In the genomic region with DNA sequence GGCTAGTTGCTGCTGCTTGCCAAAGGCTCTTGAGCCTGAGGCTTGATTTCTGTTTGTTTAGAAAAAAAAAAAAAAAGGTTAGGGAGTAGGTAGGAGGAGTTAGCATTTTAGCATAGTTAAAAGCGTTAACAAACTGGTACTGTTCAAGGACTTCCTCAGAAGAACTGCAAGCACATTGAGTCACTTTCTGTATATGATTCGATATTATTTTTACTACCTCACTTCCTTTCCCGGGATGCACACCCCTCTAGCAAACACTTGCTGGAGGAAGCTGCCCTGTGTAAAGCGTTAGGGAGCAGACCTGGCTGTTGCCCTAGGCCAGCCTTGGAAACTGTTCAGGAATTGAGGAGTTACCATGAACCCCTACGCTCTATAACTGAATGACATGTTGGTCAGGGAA, we compare ENCODE assay signal across 11 cellular contexts. TPM values are rescaled to one million over a fixed set of nuclear protein-coding genes. Genes with fewer than 3 reads are reported as not detected.
A peak's percentile ranks its signal among the peaks of the same experiment; 100 is the strongest.
DNase-seq lines count a peak whose midpoint lies in the region; ATAC-seq, FAIRE-seq and TF ChIP-seq lines count a peak whose summit lies in the region.
"Had no signal": no experiment of that assay in that cellular context is flagged by ENCODE, and none has a peak within 500 bp of the region (broad histone marks: within the 10 kb centered on the region; RNA-seq: fewer than 3 reads in every experiment).

No MANE protein-coding gene starts in this region.

- H3K9me3 Mint-ChIP-seq in activated naive CD4-positive, alpha-beta T cell treated with anti-CD3 and anti-CD28 coated beads, Interleukin-2, amount 50 U/mL, for 72 hours, result no peaks in the 10 kb centered on the region
- H3K9me3 Mint-ChIP-seq: central memory CD8-positive, alpha-beta T cell had no signal

- H3K27me3 ChIP-seq in K562 (ENCODE audit: control insufficient read depth in 2 of 2, insufficient read depth in 2 of 2, low read length in 2 of 2), result no peaks in the 10 kb centered on the region
- H3K27me3 ChIP-seq in stomach, result no peaks in the 10 kb centered on the region
- no peaks in the 10 kb centered on the region for H3K27me3 ChIP-seq in sigmoid colon
- H3K27me3 ChIP-seq in testis, result no peaks in the 10 kb centered on the region
- H3K27me3 ChIP-seq: BLaER1 had no signal

- no peaks in the 10 kb centered on the region for H3K36me3 Mint-ChIP-seq in activated naive CD4-positive, alpha-beta T cell treated with anti-CD3 and anti-CD28 coated beads, Interleukin-2, amount 50 U/mL, for 72 hours

- TF ChIP-seq CTCF in LNCaP clone FGC (IDR thresholded peaks at IDR 0.05; ENCODE audit: control insufficient read depth, extremely low read depth, insufficient read depth), result no peak
- TF ChIP-seq CTCF in K562 (IDR thresholded peaks at IDR 0.05 in 2 of 3, conservative IDR thresholded peaks at IDR 0.05 in 1 of 3; ENCODE audit: insufficient read depth in 2 of 3, low read depth in 1 of 3, low read length in 3 of 3), result no peak
- no peak for TF ChIP-seq CTCF in stomach (IDR thresholded peaks at IDR 0.05)
- TF ChIP-seq CTCF in sigmoid colon (IDR thresholded peaks at IDR 0.05), result no peak
- no peak for TF ChIP-seq CTCF in testis (IDR thresholded peaks at IDR 0.05)

- H3K27ac ChIP-seq in K562 (ENCODE audit: extremely low read depth, low read depth, low read length), result no peak overlapping the region
- peak overlapping the region in 3 of 5 donors; percentile 7 to 61 (median 43) for H3K27ac ChIP-seq in stomach
- no peak overlapping the region for H3K27ac ChIP-seq in sigmoid colon
- H3K27ac ChIP-seq in testis, result no peak overlapping the region
- H3K27ac ChIP-seq: BLaER1 had no signal

- in situ Hi-C loops in K562 (cut with MboI), result no loop called here

- no peak for FAIRE-seq in K562 (lab: Jason Lieb, UNC)

- WGBS in K562 (ENCODE audit: insufficient coverage, low coverage, missing lambda C conversion rate), result 37% methylated on average over 5 of the region's 5 CpGs
- WGBS in stomach, 5 donors, result 27 to 52% (median 39%) methylated on average over 5 of the region's 5 CpGs
- WGBS in sigmoid colon, 2 donors, result 11 to 63% methylated on average over 5 of the region's 5 CpGs
- 59 to 69% methylated on average over 5 of the region's 5 CpGs for WGBS in testis, 2 donors

- CTCF ChIA-PET in K562 (lab: Yijun Ruan, JAX; ENCODE audit: low intra/inter-chr PET ratio), result no interaction called here

- H3K9me3 ChIP-seq in K562 (replicated peaks; ENCODE audit: control insufficient read depth, insufficient read depth, low read depth, low read length), result no peaks in the 10 kb centered on the region
- no peaks in the 10 kb centered on the region for H3K9me3 ChIP-seq in stomach
- H3K9me3 ChIP-seq in sigmoid colon, result no peaks in the 10 kb centered on the region
- no peaks in the 10 kb centered on the region for H3K9me3 ChIP-seq in testis
- H3K9me3 ChIP-seq: BLaER1 had no signal

- peak in 1 of 2 donors; percentile 37 for DNase-seq in activated naive CD4-positive, alpha-beta T cell treated with anti-CD3 and anti-CD28 coated beads, Interleukin-2, amount 50 U/mL, for 72 hours (ENCODE audit: low spot score in 2 of 2)
- no peak for DNase-seq in activated naive CD4-positive, alpha-beta T cell (lab: John Stamatoyannopoulos, UW)
- peak; percentile 62 for DNase-seq in LNCaP clone FGC (ENCODE audit: low read depth)
- DNase-seq in K562 (ENCODE audit: extremely low read depth in 1 of 4, low spot score in 3 of 4), result no peak
- no peak for DNase-seq in stomach
- no peak for DNase-seq in sigmoid colon
- DNase-seq in testis, result no peak
- DNase-seq: glutamatergic neuron had no signal

- H3K36me3 ChIP-seq in K562 (ENCODE audit: control insufficient read depth, insufficient read depth, low read length) (no peaks in the 10 kb centered on the region), stomach (no peaks in the 10 kb centered on the region), sigmoid colon (no peaks in the 10 kb centered on the region), testis (ENCODE audit: low read depth, missing control alignments) (no peaks in the 10 kb centered on the region)
- H3K36me3 ChIP-seq: BLaER1 had no signal

- POLR2A ChIA-PET in K562 (lab: Yijun Ruan, JAX), result no interaction called here

- TF ChIP-seq RAD21 in K562 (CRISPR knock-in tag; conservative IDR thresholded peaks at IDR 0.05 in 1 of 2, IDR thresholded peaks at IDR 0.05 in 1 of 2), result no peak

- TF ChIP-seq EP300 in K562 (IDR thresholded peaks at IDR 0.05; ENCODE audit: low read length) (no peak), stomach (IDR thresholded peaks at IDR 0.05) (no peak), sigmoid colon (IDR thresholded peaks at IDR 0.05) (no peak)

- H2AFZ ChIP-seq in K562 (ENCODE audit: low read depth, low read length), result peak overlapping the region; percentile 37; the same call in 1 of the 2 replicates

- no TSS peak for BruUV-seq in K562 (replicated peaks; lab: Mats Ljungman, UMichigan)

- no peak overlapping the region for H3K4me2 ChIP-seq in K562 (ENCODE audit: insufficient read depth, low read length)
- H3K4me2 ChIP-seq: BLaER1 had no signal

- no peak for TF ChIP-seq POLR2A in K562 (conservative IDR thresholded peaks at IDR 0.05)
- no peak for TF ChIP-seq POLR2A in stomach (IDR thresholded peaks at IDR 0.05)
- no peak for TF ChIP-seq POLR2A in sigmoid colon (IDR thresholded peaks at IDR 0.05)
- TF ChIP-seq POLR2A in testis (IDR thresholded peaks at IDR 0.05), result no peak

- H3K79me2 ChIP-seq in K562 (ENCODE audit: control insufficient read depth, insufficient read depth, low read length), result no peaks in the 10 kb centered on the region

- peak overlapping the region in 1 of 2 donors; percentile 67 for H3K27ac Mint-ChIP-seq in activated naive CD4-positive, alpha-beta T cell treated with anti-CD3 and anti-CD28 coated beads, Interleukin-2, amount 50 U/mL, for 72 hours

- no peaks in the 10 kb centered on the region for H3K4me1 ChIP-seq in K562 (replicated peaks in 1 of 2; ENCODE audit: control insufficient read depth in 2 of 2, insufficient read depth in 2 of 2, low read length in 2 of 2)
- peaks cover 0 to 5% (median 0%) of the 10 kb centered on the region in 4 donors for H3K4me1 ChIP-seq in stomach
- no peaks in the 10 kb centered on the region for H3K4me1 ChIP-seq in sigmoid colon
- H3K4me1 ChIP-seq in testis, result no peaks in the 10 kb centered on the region
- H3K4me1 ChIP-seq: BLaER1 had no signal

- intact Hi-C loops in K562 (cut with micrococcal nuclease) (no loop called here), stomach (cut with DNase I; ENCODE audit: low total_unique reads) (no loop called here), sigmoid colon (cut with DNase I) (no loop called here), testis (cut with DNase I; ENCODE audit: low total_unique reads) (no loop called here)

- H3K9me1 ChIP-seq in K562 (ENCODE audit: control insufficient read depth, insufficient read depth, low read length), result no peaks in the 10 kb centered on the region

- H4K20me1 ChIP-seq in K562 (replicated peaks; ENCODE audit: control insufficient read depth, insufficient read depth, low read length), result no peaks in the 10 kb centered on the region
- H4K20me1 ChIP-seq: BLaER1 had no signal

- H3K4me3 ChIP-seq in LNCaP clone FGC (ENCODE audit: low read depth, low read length), result no peak overlapping the region
- no peak overlapping the region for H3K4me3 ChIP-seq in K562
- H3K4me3 ChIP-seq in stomach, result no peak overlapping the region
- no peak overlapping the region for H3K4me3 ChIP-seq in sigmoid colon
- no peak overlapping the region for H3K4me3 ChIP-seq in testis
- H3K4me3 ChIP-seq: BLaER1 had no signal

- peak; percentile 74 to 80 for ATAC-seq in activated naive CD4-positive, alpha-beta T cell treated with anti-CD3 and anti-CD28 coated beads, Interleukin-2, amount 50 U/mL, for 72 hours
- ATAC-seq in K562 (0 out of 3 replicates have a peak, but pooled peaks have one; percentile 31), GM19463 (IDR thresholded peaks at IDR 0.05; ENCODE audit: unreplicated experiment) (no peak)

- no peak overlapping the region for H3K9ac ChIP-seq in K562 (ENCODE audit: insufficient read depth in 1 of 2, low read depth in 2 of 2, low read length in 2 of 2)
- H3K9ac ChIP-seq: BLaER1 had no signal

RNA-seq across cellular contexts. Expression of a gene that starts 15.7 kb away (rescaled TPM):
- total RNA-seq in activated naive CD4-positive, alpha-beta T cell treated with anti-CD3 and anti-CD28 coated beads, Interleukin-2, amount 50 U/mL, for 72 hours, result 10 to 100 TPM; 24.5 to 34.2 TPM
- 90.2 and 99.8 TPM in 2 replicates for total RNA-seq in K562 (2011; cell fraction: chromatin; rRNA removed; ENCODE audit: low replicate concordance)
- total RNA-seq in K562 (2011; cell fraction: nucleolus; rRNA removed), result 24.0 and 29.1 TPM in 2 replicates
- total RNA-seq in K562 (2011; cell fraction: nucleoplasm; rRNA removed), result 14.7 and 29.8 TPM in 2 replicates
- total RNA-seq in K562 (2014; rRNA removed) (12.4 and 13.6 TPM in 2 replicates), K562 (2014; rRNA removed; fragmentation: Illumina TruSeq; extraction: Trizol) (21.0 and 22.1 TPM in 2 replicates), K562 (2015; rRNA removed; fragmentation: Illumina TruSeq; extraction: Trizol) (18.1 and 19.0 TPM in 2 replicates), K562 (2021) (18.9 and 20.5 TPM in 2 replicates), stomach (10 to 100 TPM in 3 of 5 donors, 1 to 10 TPM in 2; 3.5 to 27.5 (median 12.5) TPM), sigmoid colon (10 to 100 TPM; 18.6 to 23.5 (median 21.9) TPM), testis (10 to 100 TPM; 45.8 to 47.5 TPM)
- polyA plus RNA-seq in K562 (2011; rRNA removed) (24.9 and 26.1 TPM in 2 replicates), K562 (2014; fragmentation: Illumina TruSeq; extraction: Trizol) (12.9 and 14.4 TPM in 2 replicates), K562 (2014; fragmentation: Nextera tagmentation; extraction: Ambion mirVana) (1 to 10 TPM; 3.3 to 3.9 TPM), K562 (2014; rRNA removed) (9.1 and 10.1 TPM in 2 replicates), stomach (1 to 10 TPM; 3.7 to 5.8 (median 4.0) TPM), sigmoid colon (1 to 10 TPM; 3.9 to 7.4 (median 5.4) TPM), testis (ENCODE audit: insufficient read depth, low read depth, low replicate concordance) (25.8 TPM)
- polyA plus RNA-seq in K562 (2011; cell fraction: cytosol; rRNA removed), result 8.4 and 14.0 TPM in 2 replicates
- polyA plus RNA-seq in K562 (2011; cell fraction: nucleus; rRNA removed), result 30.7 and 32.9 TPM in 2 replicates
- polyA plus RNA-seq in K562 (2012), result 6.1 and 11.1 TPM in 2 replicates
- polyA minus RNA-seq in K562 (2011; rRNA and poly(A)+ RNA removed), result 61.2 and 64.1 TPM in 2 replicates
- polyA minus RNA-seq in K562 (2011; cell fraction: cytosol; rRNA and poly(A)+ RNA removed), result 9.6 and 11.6 TPM in 2 replicates
- 28.1 and 44.1 TPM in 2 replicates for polyA minus RNA-seq in K562 (2011; cell fraction: nucleus; rRNA and poly(A)+ RNA removed)

Comparison
In these comparisons a context has a peak if more than half of its experiments do, and no peak if none do; other contexts are left out.
1. H3K27ac ChIP-seq: peak in stomach (3 of 5); none in K562 (single experiment), sigmoid colon (0 of 4) and testis (0 of 2).